In the genomic region with DNA sequence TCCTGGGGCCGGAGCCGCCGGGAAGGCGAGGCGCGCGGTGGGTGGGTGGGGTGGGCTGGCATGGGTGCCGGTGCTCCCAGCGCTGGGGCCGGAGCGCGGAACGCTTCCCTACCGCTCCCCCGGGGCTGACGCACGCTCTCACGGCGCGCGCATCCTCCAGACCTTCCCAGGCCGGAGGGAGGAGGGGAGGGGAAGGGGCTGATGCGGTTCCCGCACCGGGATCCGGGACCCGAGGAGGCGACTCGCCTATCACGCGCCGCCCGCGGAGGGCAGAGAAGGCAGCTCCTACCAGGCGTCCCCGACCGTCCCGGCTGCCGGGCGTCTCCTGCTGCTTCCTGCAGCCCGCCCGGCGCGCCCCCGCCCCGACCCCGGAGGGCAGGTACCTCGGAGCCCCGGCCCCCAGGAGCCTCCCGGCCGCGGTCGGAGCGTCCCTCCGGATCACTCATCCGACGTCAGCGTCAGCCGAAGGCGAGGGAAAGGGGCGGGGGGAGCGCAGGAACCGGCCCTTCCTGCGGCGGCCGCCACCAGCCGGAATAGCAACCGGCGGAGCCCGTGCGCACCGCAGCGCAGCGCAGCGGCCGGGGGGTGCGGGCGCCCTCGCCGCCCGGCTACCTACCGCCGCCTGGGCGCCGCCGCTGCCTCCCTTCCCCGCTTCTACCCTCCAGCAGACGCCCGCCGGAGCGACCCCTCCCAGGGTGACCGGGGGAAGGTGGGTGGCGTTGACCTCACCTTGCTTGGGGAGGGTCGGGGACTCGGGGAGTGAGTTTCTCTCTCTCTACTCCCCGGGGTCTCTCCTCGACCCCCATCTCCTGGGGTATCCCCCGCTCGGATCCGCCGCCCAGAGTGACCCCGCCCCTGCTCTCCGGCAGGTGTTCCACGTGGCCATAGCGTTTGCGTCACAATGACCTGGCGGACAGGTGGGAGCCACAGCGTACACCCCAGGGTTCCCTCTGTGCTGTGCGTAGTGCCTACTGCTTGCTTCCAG, we compare ENCODE assay signal across 8 cellular contexts. TPM values are rescaled to one million over a fixed set of nuclear protein-coding genes. Genes with fewer than 3 reads are reported as not detected.
A peak's percentile ranks its signal among the peaks of the same experiment; 100 is the strongest.
DNase-seq lines count a peak whose midpoint lies in the region; ATAC-seq and TF ChIP-seq lines count a peak whose summit lies in the region.

Gene ICA1, minus strand, starts transcription at position 457 of the 985 bp plus-strand sequence. CDS start 26,241 bp downstream, outside the sequence.

- no peak for ATAC-seq in CD8-positive, alpha-beta T cell
- ATAC-seq in GM19372 (IDR thresholded peaks at IDR 0.05; ENCODE audit: low read depth, unreplicated experiment), result peak; percentile 70

- peak within 1 kb of the TSS; percentile 63 for H3K4me3 Mint-ChIP-seq in CD8-positive, alpha-beta T cell
- H3K4me3 Mint-ChIP-seq in MCF 10A (ENCODE audit: unreplicated experiment), result peak within 1 kb of the TSS; percentile 82

- no peak within 1 kb of the TSS for H3K27ac ChIP-seq in CD8-positive, alpha-beta T cell (ENCODE audit: low read depth, low read length)
- no peak within 1 kb of the TSS for H3K27ac ChIP-seq in HUES6 (ENCODE audit: low read depth, low read length)

- no peaks in the 10 kb centered on the region for H3K4me1 ChIP-seq in CD8-positive, alpha-beta T cell (ENCODE audit: insufficient read depth, low read length)
- H3K4me1 ChIP-seq in HUES6 (ENCODE audit: control insufficient read depth, insufficient read depth, low read length) (peaks cover 3% of the 10 kb centered on the region), iPS-15b (ENCODE audit: control insufficient read depth, insufficient read depth, low read length) (peaks cover 5% of the 10 kb centered on the region)

- no peak within 1 kb of the TSS for H3K4me3 ChIP-seq in CD8-positive, alpha-beta T cell (ENCODE audit: low read depth, low read length)
- H3K4me3 ChIP-seq in HUES6 (ENCODE audit: low read depth, low read length), result peak within 1 kb of the TSS; percentile 68
- H3K4me3 ChIP-seq in iPS-15b (ENCODE audit: low read depth, low read length), result peak within 1 kb of the TSS; percentile 83
- peak within 1 kb of the TSS; percentile 83 for H3K4me3 ChIP-seq in retinal pigment epithelial cell (ENCODE audit: low read length)

- intact Hi-C loops in CD8-positive, alpha-beta T cell (cut with DNase I, micrococcal nuclease), result no loop called here
- intact Hi-C loops in MCF 10A (cut with micrococcal nuclease), result no loop called here

- no peaks in the 10 kb centered on the region for H3K9me3 Mint-ChIP-seq in CD8-positive, alpha-beta T cell
- no peaks in the 10 kb centered on the region for H3K9me3 Mint-ChIP-seq in MCF 10A (ENCODE audit: unreplicated experiment)

- no TSS peak for BruUV-seq in MCF 10A (replicated peaks; lab: Mats Ljungman, UMichigan)

- peaks cover 6% of the 10 kb centered on the region for H3K4me1 Mint-ChIP-seq in CD8-positive, alpha-beta T cell (ENCODE audit: low read depth)
- no peaks in the 10 kb centered on the region for H3K4me1 Mint-ChIP-seq in MCF 10A (ENCODE audit: insufficient read depth, unreplicated experiment)

- H3K27me3 Mint-ChIP-seq in CD8-positive, alpha-beta T cell (ENCODE audit: low read depth), result peaks cover 49% of the 10 kb centered on the region
- no peaks in the 10 kb centered on the region for H3K27me3 Mint-ChIP-seq in MCF 10A (ENCODE audit: insufficient read depth, unreplicated experiment)

- POLR2A ChIA-PET in CD8-positive, alpha-beta T cell (lab: Charles Lee), result no interaction called here
- POLR2A ChIA-PET in MCF 10A (lab: Yijun Ruan, JAX), result interaction anchor here (0.5 to 2.7 kb wide), 11 partner anchors 9 to 1672 kb away, joined by 3 to 13 read pairs (median 5); partner anchors contain the start of gene UMAD1

- H3K36me3 Mint-ChIP-seq in CD8-positive, alpha-beta T cell, result no peaks in the 10 kb centered on the region
- H3K36me3 Mint-ChIP-seq in MCF 10A (ENCODE audit: insufficient read depth, unreplicated experiment), result no peaks in the 10 kb centered on the region

- H3K36me3 ChIP-seq in CD8-positive, alpha-beta T cell (ENCODE audit: insufficient read depth, low read length), result no peaks in the 10 kb centered on the region
- no peaks in the 10 kb centered on the region for H3K36me3 ChIP-seq in HUES6 (ENCODE audit: control insufficient read depth, insufficient read depth, low read length)
- H3K36me3 ChIP-seq in iPS-15b (ENCODE audit: control insufficient read depth, insufficient read depth, low read length), result no peaks in the 10 kb centered on the region

- H3K9ac ChIP-seq in HUES6 (ENCODE audit: low read length), result peak within 1 kb of the TSS; percentile 73
- H3K9ac ChIP-seq in iPS-15b (ENCODE audit: low read depth, low read length), result peak within 1 kb of the TSS; percentile 76

- CTCF ChIA-PET in CD8-positive, alpha-beta T cell (lab: Charles Lee), result no interaction called here
- CTCF ChIA-PET in MCF 10A (lab: Yijun Ruan, JAX), result interaction anchor here (0.8 to 3.1 kb wide), 7 partner anchors 13 to 105 kb away, joined by 3 to 19 read pairs (median 4); no protein-coding TSS in a partner anchor

- no peak for DNase-seq in CD8-positive, alpha-beta T cell
- DNase-seq in RPMI8226 (peak; percentile 81), MCF 10A (ENCODE audit: unreplicated experiment) (peak; percentile 66), retinal pigment epithelial cell (ENCODE audit: low read depth) (peak; percentile 14), GM19240 (ENCODE audit: insufficient read length, low spot score) (no peak)

- TF ChIP-seq CTCF in CD8-positive, alpha-beta T cell (IDR thresholded peaks at IDR 0.05), result no peak
- TF ChIP-seq CTCF in MCF 10A (IDR thresholded peaks at IDR 0.05; ENCODE audit: unreplicated experiment) (no peak), retinal pigment epithelial cell (conservative IDR thresholded peaks at IDR 0.05; ENCODE audit: low read depth, low read length) (no peak)

- H3K27ac Mint-ChIP-seq in CD8-positive, alpha-beta T cell, result no peak within 1 kb of the TSS
- H3K27ac Mint-ChIP-seq in MCF 10A (ENCODE audit: low read depth, unreplicated experiment), result no peak within 1 kb of the TSS

- H3K27me3 ChIP-seq in CD8-positive, alpha-beta T cell (ENCODE audit: insufficient read depth, low read length), result peaks cover 6% of the 10 kb centered on the region
- peaks cover 35% of the 10 kb centered on the region for H3K27me3 ChIP-seq in HUES6 (ENCODE audit: control insufficient read depth, insufficient read depth, low read length)
- peaks cover 7% of the 10 kb centered on the region for H3K27me3 ChIP-seq in iPS-15b (ENCODE audit: control insufficient read depth, insufficient read depth, low read length)

- H3K9me3 ChIP-seq in CD8-positive, alpha-beta T cell (ENCODE audit: low read length), result no peaks in the 10 kb centered on the region
- no peaks in the 10 kb centered on the region for H3K9me3 ChIP-seq in HUES6 (ENCODE audit: control insufficient read depth, insufficient read depth, low read depth, low read length)
- no peaks in the 10 kb centered on the region for H3K9me3 ChIP-seq in iPS-15b (ENCODE audit: control insufficient read depth, insufficient read depth, low read length)

RNA-seq across cellular contexts. Expression of gene ICA1, which starts in this region (rescaled TPM):
- total RNA-seq in CD8-positive, alpha-beta T cell, result under 1 TPM in 1 of 2 experiments, not detected in 1; 0.87 TPM
- total RNA-seq in MCF 10A (2022), result 26.3 and 31.5 TPM in 2 replicates

Comparison
In these comparisons a context has a peak if more than half of its experiments do, and no peak if none do; other contexts are left out.
1. RNA of gene ICA1 (total RNA-seq): 26.3 to 31.5 TPM in MCF 10A; 0.87 TPM in CD8-positive, alpha-beta T cell; every median in the first group is over 10 times any median in the second.
2. DNase-seq: peak in RPMI8226 (single experiment), MCF 10A (single experiment) and retinal pigment epithelial cell (single experiment); none in CD8-positive, alpha-beta T cell (0 of 7) and GM19240 (single experiment).